Comparison of ENCODE assay signal across 12 cellular contexts in genomic region chr9:34633166-34633565, GRCh38. TPM values are rescaled to one million over a fixed set of nuclear protein-coding genes. Genes with fewer than 3 reads are reported as not detected.
DNase-seq lines count a peak whose midpoint lies in the region; ATAC-seq, FAIRE-seq and TF ChIP-seq lines count a peak whose summit lies in the region.
"Had no signal": no experiment of that assay in that cellular context is flagged by ENCODE, and none has a peak within 500 bp of the region (broad histone marks: within the 10 kb centered on the region; RNA-seq: fewer than 3 reads in every experiment).

No MANE protein-coding gene starts in this region.

- TF ChIP-seq EP300 in GM12878 (IDR thresholded peaks at IDR 0.05; ENCODE audit: borderline replicate concordance in 1 of 2, control insufficient read depth in 1 of 2, low read depth in 2 of 2, low read length in 2 of 2), result no peak

- no peak overlapping the region for H2AK5ac ChIP-seq in neuronal stem cell (ENCODE audit: low read depth, low read length)

- H3K23ac ChIP-seq in neuronal stem cell (ENCODE audit: low read depth, low read length, poor library complexity), result no peak overlapping the region

- in situ Hi-C loops in GM12878 (cut with MboI), result no loop called here

- H3K14ac ChIP-seq in neuronal stem cell (ENCODE audit: low read length), result no peak overlapping the region

- 84% methylated on average over 5 of the region's 5 CpGs for WGBS in GM12878 (ENCODE audit: insufficient coverage, insufficient replicate concordance, low lambda C conversion rate, missing lambda C conversion rate)
- no CpG with 5 or more reads among the region's 5 CpGs for WGBS in neuronal stem cell (ENCODE audit: extremely low coverage in 2 of 2, insufficient read length in 2 of 2, insufficient replicate concordance in 1 of 2), 2 donors

- SMC1A ChIA-PET in GM12878 (lab: Charles Lee; ENCODE audit: uncharacterized antibody, unreplicated experiment), result interaction anchor here (0.8 to 2.6 kb wide), 6 partner anchors 8 to 256 kb away, joined by 3 to 13 read pairs (median 6); partner anchors contain the start of genes DCTN3, GALT, MYORG and RPP25L

- CTCF ChIA-PET in GM12878 (lab: Yijun Ruan, JAX), result interaction anchor here (0.7 to 8.3 kb wide), 16 partner anchors 8 to 257 kb away, joined by 3 to 118 read pairs (median 8); partner anchors contain the start of genes DCTN3, GALT and RPP25L

- no peak overlapping the region for H2BK5ac ChIP-seq in neuronal stem cell (ENCODE audit: low read length)

- peak; percentile 38 for FAIRE-seq in GM12878 (lab: Jason Lieb, UNC)

- no peak for ATAC-seq in Right ventricle myocardium inferior
- no peak for ATAC-seq in GM12878
- no peak for ATAC-seq in HG03460 (IDR thresholded peaks at IDR 0.05; ENCODE audit: unreplicated experiment)
- no peak for ATAC-seq in GM21717 (IDR thresholded peaks at IDR 0.05; ENCODE audit: unreplicated experiment)

- peaks cover 15% of the 10 kb centered on the region for H3K79me2 ChIP-seq in GM12878 (ENCODE audit: control insufficient read depth, insufficient read depth, low read length)

- H3K27ac ChIP-seq in right atrium auricular region (no peak overlapping the region), GM12878 (ENCODE audit: control insufficient read depth, insufficient read depth) (no peak overlapping the region), neuronal stem cell (replicated peaks; ENCODE audit: low read length) (peak overlapping the region; percentile 58)

- H3K18ac ChIP-seq in neuronal stem cell (ENCODE audit: low read length), result no peak overlapping the region

- H3K4me3 ChIP-seq in right atrium auricular region, result no peak overlapping the region
- H3K4me3 ChIP-seq in GM12878, result no peak overlapping the region
- no peak overlapping the region for H3K4me3 ChIP-seq in neuronal stem cell (ENCODE audit: low read length in 2 of 2)
- H3K4me3 ChIP-seq: HAP-1 had no signal

- no peaks in the 10 kb centered on the region; the same call in none of the 2 replicates for H4K20me1 ChIP-seq in GM12878 (ENCODE audit: control insufficient read depth, insufficient read depth)

- H2BK12ac ChIP-seq in neuronal stem cell (ENCODE audit: low read length), result no peak overlapping the region

- H3K79me1 ChIP-seq in neuronal stem cell (ENCODE audit: low read depth, low read length), result peaks cover 14% of the 10 kb centered on the region

- TF ChIP-seq POLR2A in GM12878 (IDR thresholded peaks at IDR 0.05; ENCODE audit: low read depth, low read length), result no peak

- POLR2A ChIA-PET in GM12878 (lab: Charles Lee), result no interaction called here

- no peak overlapping the region for H4K91ac ChIP-seq in neuronal stem cell (ENCODE audit: low read depth, low read length, poor library complexity)

- intact Hi-C loops in Right ventricle myocardium inferior (cut with DNase I), result no loop called here
- intact Hi-C loops in GM12878 (cut with micrococcal nuclease; ENCODE audit: unreplicated experiment), result no loop called here

- DNase-seq in Right ventricle myocardium inferior (ENCODE audit: missing footprints) (peak; percentile 20), right atrium auricular region (ENCODE audit: low spot score) (no peak), GM12878 (ENCODE audit: low read depth, low spot score) (no peak), neuronal stem cell (ENCODE audit: low spot score) (no peak)

- BruUV-seq in GM12878 (replicated peaks; lab: Mats Ljungman, UMichigan), result no TSS peak

- H3K4me1 ChIP-seq in right atrium auricular region, result peaks cover 0 to 24% of the 10 kb centered on the region in 2 donors
- H3K4me1 ChIP-seq in GM12878 (ENCODE audit: control insufficient read depth, insufficient read depth, low read length), result peaks cover 4% of the 10 kb centered on the region
- H3K4me1 ChIP-seq in neuronal stem cell (ENCODE audit: control insufficient read depth in 2 of 2, insufficient read depth in 1 of 2, low read depth in 1 of 2, low read length in 2 of 2), result peaks cover 12 to 39% of the 10 kb centered on the region in 2 donors

- H4K8ac ChIP-seq in neuronal stem cell (ENCODE audit: low read depth, low read length), result no peak overlapping the region

- no peak overlapping the region for H2BK120ac ChIP-seq in neuronal stem cell (ENCODE audit: low read depth, low read length)

- no peak for TF ChIP-seq CTCF in right atrium auricular region (IDR thresholded peaks at IDR 0.05)
- TF ChIP-seq CTCF in GM12878 (IDR thresholded peaks at IDR 0.05 in 2 of 3, conservative IDR thresholded peaks at IDR 0.05 in 1 of 3; ENCODE audit: control insufficient read depth in 2 of 3, extremely low read depth in 1 of 3, insufficient read depth in 1 of 3, low read depth in 3 of 3, low read length in 3 of 3), result no peak

- H3K9ac ChIP-seq in GM12878 (ENCODE audit: control insufficient read depth, insufficient read depth, low read length), result no peak overlapping the region
- H3K9ac ChIP-seq in neuronal stem cell (ENCODE audit: low read depth, low read length, poor library complexity), result no peak overlapping the region

- no peak overlapping the region for H3K4ac ChIP-seq in neuronal stem cell (ENCODE audit: low read length)

- TF ChIP-seq RAD21 in GM12878 (IDR thresholded peaks at IDR 0.05; ENCODE audit: insufficient read depth, low read depth, low read length), result no peak

- no peak overlapping the region for H2BK15ac ChIP-seq in neuronal stem cell (ENCODE audit: low read length)

- H3K27me3 ChIP-seq in right atrium auricular region (peaks cover under 1 to 1% of the 10 kb centered on the region in 2 donors), GM12878 (replicated peaks in 1 of 2; ENCODE audit: control insufficient read depth in 2 of 2, insufficient read depth in 2 of 2, low read length in 1 of 2) (peaks cover 6 to 8% of the 10 kb centered on the region in 2 experiments; a peak in 3 of 4 replicates), neuronal stem cell (ENCODE audit: control insufficient read depth in 3 of 3, insufficient read depth in 3 of 3, low read depth in 1 of 3, low read length in 3 of 3) (peaks cover 0 to 34% (median 10%) of the 10 kb centered on the region in 3 experiments)

- H3K9me3 ChIP-seq in right atrium auricular region (no peaks in the 10 kb centered on the region), GM12878 (replicated peaks; ENCODE audit: control insufficient read depth, insufficient read depth, low read length) (no peaks in the 10 kb centered on the region), neuronal stem cell (replicated peaks in 1 of 2; ENCODE audit: control insufficient read depth in 2 of 2, insufficient read depth in 1 of 2, low read depth in 1 of 2, low read length in 2 of 2) (no peaks in the 10 kb centered on the region)
- H3K9me3 ChIP-seq: HAP-1 had no signal

- no peak overlapping the region for H3K4me2 ChIP-seq in GM12878 (ENCODE audit: control insufficient read depth, insufficient read depth)
- H3K4me2 ChIP-seq in neuronal stem cell (ENCODE audit: insufficient read depth, low read length, poor library complexity, severe bottlenecking), result no peak overlapping the region

- no peak overlapping the region for H2AFZ ChIP-seq in GM12878 (ENCODE audit: control insufficient read depth, low read depth, low read length)
- no peak overlapping the region for H2AFZ ChIP-seq in neuronal stem cell (ENCODE audit: low read length)

- peaks cover 7% of the 10 kb centered on the region for H3K36me3 ChIP-seq in right atrium auricular region
- H3K36me3 ChIP-seq in GM12878 (ENCODE audit: control insufficient read depth in 2 of 2, insufficient read depth in 2 of 2, low read length in 1 of 2), result peaks cover 2 to 6% of the 10 kb centered on the region in 2 experiments; a peak in 3 of 4 replicates
- peaks cover 7 to 15% of the 10 kb centered on the region in 2 donors for H3K36me3 ChIP-seq in neuronal stem cell (replicated peaks in 1 of 2; ENCODE audit: control insufficient read depth in 2 of 2, insufficient read depth in 2 of 2, low read length in 2 of 2)

- RAD21 ChIA-PET in GM12878 (lab: Charles Lee; ENCODE audit: unreplicated experiment), result interaction anchor here (0.5 to 1.6 kb wide), 6 partner anchors 13 to 1021 kb away, joined by 3 to 8 read pairs (median 3); partner anchors contain the start of gene DCTN3

RNA-seq across cellular contexts. Expression of gene ARID3C, which starts 4.3 kb away (rescaled TPM):
- total RNA-seq in Right ventricle myocardium inferior (not detected), right atrium auricular region (not detected), GM12878 (2014; rRNA removed) (not detected in 2 replicates), GM12878 (2014; rRNA removed; fragmentation: Illumina TruSeq; extraction: Trizol) (not detected in 2 replicates), GM12878 (2021) (0.24 TPM in 1 of 2 replicates, not detected in the other)
- 0.38 TPM in 1 of 2 replicates, not detected in the other for total RNA-seq in GM12878 (2013; cell fraction: nucleolus; rRNA removed)
- not detected for polyA plus RNA-seq in GM12878 (2011; ENCODE audit: low read depth)
- polyA plus RNA-seq in GM12878 (2011; rRNA removed) (not detected in 2 replicates), GM12878 (2014; fragmentation: Illumina TruSeq; extraction: Trizol) (not detected in 2 replicates), GM12878 (2014; fragmentation: Nextera tagmentation; extraction: Ambion mirVana) (not detected), GM12878 (2014; rRNA removed) (not detected in 2 replicates), GM12878 (2016; fragmentation: Nextera tagmentation; extraction: Ambion mirVana) (not detected)
- polyA plus RNA-seq in GM12878 (2011; cell fraction: cytosol; rRNA removed), result not detected in 2 replicates
- polyA plus RNA-seq in GM12878 (2011; cell fraction: nucleus; rRNA removed), result 0.07 TPM in 1 of 2 replicates, not detected in the other
- polyA plus RNA-seq in GM12878 (2012), result not detected in 2 replicates
- not detected in 2 replicates for polyA minus RNA-seq in GM12878 (2011; rRNA and poly(A)+ RNA removed)
- not detected in 2 replicates for polyA minus RNA-seq in GM12878 (2011; cell fraction: cytosol; rRNA and poly(A)+ RNA removed)
- not detected in 2 replicates for polyA minus RNA-seq in GM12878 (2011; cell fraction: nucleus; rRNA and poly(A)+ RNA removed)
- 19.3 TPM for polyA plus RNA-seq in neuronal stem cell (2013, experiment 1 of 2)
- 19.1 TPM for polyA plus RNA-seq in neuronal stem cell (2013, experiment 2 of 2)
- total RNA-seq: A172; A673; Calu3; CD4-positive, alpha-beta memory T cell had no signal
- polyA plus RNA-seq: BJ; CD4-positive, alpha-beta memory T cell had no signal

RNA-seq across cellular contexts. Expression of gene SIGMAR1, which starts 4.4 kb away (rescaled TPM):
- total RNA-seq in Right ventricle myocardium inferior (25.6 TPM), right atrium auricular region (10 to 100 TPM; 52.2 to 70.7 TPM), GM12878 (2014; rRNA removed) (65.4 and 77.9 TPM in 2 replicates), GM12878 (2014; rRNA removed; fragmentation: Illumina TruSeq; extraction: Trizol) (38.6 and 44.3 TPM in 2 replicates), GM12878 (2021) (61.5 and 63.0 TPM in 2 replicates)
- total RNA-seq in GM12878 (2013; cell fraction: nucleolus; rRNA removed), result 24.8 and 27.0 TPM in 2 replicates
- polyA plus RNA-seq in GM12878 (2011; ENCODE audit: low read depth), result 16.1 TPM
- polyA plus RNA-seq in GM12878 (2011; rRNA removed) (7.6 and 12.9 TPM in 2 replicates), GM12878 (2014; fragmentation: Illumina TruSeq; extraction: Trizol) (64.7 and 76.0 TPM in 2 replicates), GM12878 (2014; fragmentation: Nextera tagmentation; extraction: Ambion mirVana) (10 to 100 TPM in 1 of 2 experiments, 1 to 10 TPM in 1; 7.1 to 19.6 TPM), GM12878 (2014; rRNA removed) (81.4 and 82.9 TPM in 2 replicates), GM12878 (2016; fragmentation: Nextera tagmentation; extraction: Ambion mirVana) (100 to 1,000 TPM; 110 to 133 TPM)
- 21.5 and 23.4 TPM in 2 replicates for polyA plus RNA-seq in GM12878 (2011; cell fraction: cytosol; rRNA removed)
- 13.0 and 13.5 TPM in 2 replicates for polyA plus RNA-seq in GM12878 (2011; cell fraction: nucleus; rRNA removed)
- 25.7 and 30.6 TPM in 2 replicates for polyA plus RNA-seq in GM12878 (2012)
- 13.1 and 18.7 TPM in 2 replicates for polyA minus RNA-seq in GM12878 (2011; rRNA and poly(A)+ RNA removed)
- 6.5 and 10.2 TPM in 2 replicates for polyA minus RNA-seq in GM12878 (2011; cell fraction: cytosol; rRNA and poly(A)+ RNA removed)
- polyA minus RNA-seq in GM12878 (2011; cell fraction: nucleus; rRNA and poly(A)+ RNA removed), result 11.7 and 17.3 TPM in 2 replicates
- polyA plus RNA-seq in neuronal stem cell (2013, experiment 1 of 2), result 108 TPM
- 104 TPM for polyA plus RNA-seq in neuronal stem cell (2013, experiment 2 of 2)

RNA-seq across cellular contexts. Expression of gene DCTN3, which starts 12.9 kb away (rescaled TPM):
- total RNA-seq in Right ventricle myocardium inferior (133 TPM), right atrium auricular region (100 to 1,000 TPM in 1 of 2 donors, 10 to 100 TPM in 1; 59.1 to 154 TPM), GM12878 (2014; rRNA removed) (87.3 and 103 TPM in 2 replicates), GM12878 (2014; rRNA removed; fragmentation: Illumina TruSeq; extraction: Trizol) (43.2 and 45.6 TPM in 2 replicates), GM12878 (2021) (74.6 and 79.1 TPM in 2 replicates)
- total RNA-seq in GM12878 (2013; cell fraction: nucleolus; rRNA removed), result 18.1 and 20.7 TPM in 2 replicates
- 115 TPM for polyA plus RNA-seq in GM12878 (2011; ENCODE audit: low read depth)
- polyA plus RNA-seq in GM12878 (2011; rRNA removed) (56.5 and 75.6 TPM in 2 replicates), GM12878 (2014; fragmentation: Illumina TruSeq; extraction: Trizol) (26.9 and 57.8 TPM in 2 replicates), GM12878 (2014; fragmentation: Nextera tagmentation; extraction: Ambion mirVana) (10 to 100 TPM; 19.0 to 52.0 TPM), GM12878 (2014; rRNA removed) (66.7 and 68.0 TPM in 2 replicates), GM12878 (2016; fragmentation: Nextera tagmentation; extraction: Ambion mirVana) (100 to 1,000 TPM; 101 to 120 TPM)
- polyA plus RNA-seq in GM12878 (2011; cell fraction: cytosol; rRNA removed), result 102 TPM in 2 replicates
- 94.9 and 105 TPM in 2 replicates for polyA plus RNA-seq in GM12878 (2011; cell fraction: nucleus; rRNA removed)
- polyA plus RNA-seq in GM12878 (2012), result 101 and 126 TPM in 2 replicates
- polyA minus RNA-seq in GM12878 (2011; rRNA and poly(A)+ RNA removed), result 45.4 and 61.2 TPM in 2 replicates
- polyA minus RNA-seq in GM12878 (2011; cell fraction: cytosol; rRNA and poly(A)+ RNA removed), result 12.0 and 16.7 TPM in 2 replicates
- polyA minus RNA-seq in GM12878 (2011; cell fraction: nucleus; rRNA and poly(A)+ RNA removed), result 24.7 and 43.0 TPM in 2 replicates
- 135 TPM for polyA plus RNA-seq in neuronal stem cell (2013, experiment 1 of 2)
- polyA plus RNA-seq in neuronal stem cell (2013, experiment 2 of 2), result 139 TPM

RNA-seq across cellular contexts. Expression of gene GALT, which starts 13.3 kb away (rescaled TPM):
- total RNA-seq in Right ventricle myocardium inferior (54.1 TPM), right atrium auricular region (10 to 100 TPM; 30.9 to 35.0 TPM), GM12878 (2014; rRNA removed) (30.3 and 31.0 TPM in 2 replicates), GM12878 (2014; rRNA removed; fragmentation: Illumina TruSeq; extraction: Trizol) (9.3 and 10.3 TPM in 2 replicates), GM12878 (2021) (26.2 and 30.8 TPM in 2 replicates)
- 127 and 128 TPM in 2 replicates for total RNA-seq in GM12878 (2013; cell fraction: nucleolus; rRNA removed)
- 15.7 TPM for polyA plus RNA-seq in GM12878 (2011; ENCODE audit: low read depth)
- polyA plus RNA-seq in GM12878 (2011; rRNA removed) (10.5 and 21.6 TPM in 2 replicates), GM12878 (2014; fragmentation: Illumina TruSeq; extraction: Trizol) (14.5 and 16.9 TPM in 2 replicates), GM12878 (2014; fragmentation: Nextera tagmentation; extraction: Ambion mirVana) (10 to 100 TPM; 22.8 to 24.9 TPM), GM12878 (2014; rRNA removed) (30.2 and 41.6 TPM in 2 replicates), GM12878 (2016; fragmentation: Nextera tagmentation; extraction: Ambion mirVana) (10 to 100 TPM; 28.8 to 34.1 TPM)
- 15.5 and 19.7 TPM in 2 replicates for polyA plus RNA-seq in GM12878 (2011; cell fraction: cytosol; rRNA removed)
- 216 and 276 TPM in 2 replicates for polyA plus RNA-seq in GM12878 (2011; cell fraction: nucleus; rRNA removed)
- polyA plus RNA-seq in GM12878 (2012), result 23.4 and 28.6 TPM in 2 replicates
- polyA minus RNA-seq in GM12878 (2011; rRNA and poly(A)+ RNA removed), result 19.0 and 27.7 TPM in 2 replicates
- polyA minus RNA-seq in GM12878 (2011; cell fraction: cytosol; rRNA and poly(A)+ RNA removed), result 6.3 and 7.0 TPM in 2 replicates
- 82.2 and 106 TPM in 2 replicates for polyA minus RNA-seq in GM12878 (2011; cell fraction: nucleus; rRNA and poly(A)+ RNA removed)
- polyA plus RNA-seq in neuronal stem cell (2013, experiment 1 of 2), result 36.4 TPM
- 37.7 TPM for polyA plus RNA-seq in neuronal stem cell (2013, experiment 2 of 2)

RNA-seq across cellular contexts. Expression of gene IL11RA, which starts 18.8 kb away (rescaled TPM):
- total RNA-seq in Right ventricle myocardium inferior, result 43.6 TPM
- 100 to 1,000 TPM in 1 of 2 donors, 10 to 100 TPM in 1; 58.2 to 108 TPM for total RNA-seq in right atrium auricular region
- total RNA-seq in GM12878 (2013; cell fraction: nucleolus; rRNA removed), result 26.1 and 28.4 TPM in 2 replicates
- 1.5 and 2.9 TPM in 2 replicates for total RNA-seq in GM12878 (2014; rRNA removed)
- total RNA-seq in GM12878 (2014; rRNA removed; fragmentation: Illumina TruSeq; extraction: Trizol), result 1.7 and 2.6 TPM in 2 replicates
- 4.8 and 5.8 TPM in 2 replicates for total RNA-seq in GM12878 (2021)
- 3.8 TPM for polyA plus RNA-seq in GM12878 (2011; ENCODE audit: low read depth)
- polyA plus RNA-seq in GM12878 (2011; rRNA removed), result 3.5 and 5.7 TPM in 2 replicates
- 3.7 and 5.0 TPM in 2 replicates for polyA plus RNA-seq in GM12878 (2011; cell fraction: cytosol; rRNA removed)
- 66.8 and 68.7 TPM in 2 replicates for polyA plus RNA-seq in GM12878 (2011; cell fraction: nucleus; rRNA removed)
- 7.6 and 9.9 TPM in 2 replicates for polyA plus RNA-seq in GM12878 (2012)
- 2.6 and 2.8 TPM in 2 replicates for polyA plus RNA-seq in GM12878 (2014; fragmentation: Illumina TruSeq; extraction: Trizol)
- polyA plus RNA-seq in GM12878 (2014; fragmentation: Nextera tagmentation; extraction: Ambion mirVana), result under 1 TPM; 0.32 to 0.47 TPM
- polyA plus RNA-seq in GM12878 (2014; rRNA removed), result 5.2 and 5.7 TPM in 2 replicates
- polyA plus RNA-seq in GM12878 (2016; fragmentation: Nextera tagmentation; extraction: Ambion mirVana), result 1 to 10 TPM; 1.1 to 1.5 TPM
- polyA minus RNA-seq in GM12878 (2011; rRNA and poly(A)+ RNA removed), result 1.8 and 3.3 TPM in 2 replicates
- 1.2 and 2.2 TPM in 2 replicates for polyA minus RNA-seq in GM12878 (2011; cell fraction: cytosol; rRNA and poly(A)+ RNA removed)
- 7.6 and 19.1 TPM in 2 replicates for polyA minus RNA-seq in GM12878 (2011; cell fraction: nucleus; rRNA and poly(A)+ RNA removed)
- polyA plus RNA-seq in neuronal stem cell (2013, experiment 1 of 2), result 11.9 TPM
- 11.4 TPM for polyA plus RNA-seq in neuronal stem cell (2013, experiment 2 of 2)
